35 cellular contexts compared by ENCODE assay signal in genomic region chr15:69533504-69533903, GRCh38.
"Had no signal": no experiment of that assay in that cellular context is flagged by ENCODE, and none has a peak within 500 bp of the region (broad histone marks: within the 10 kb centered on the region; RNA-seq: fewer than 3 reads in every experiment).

No MANE protein-coding gene starts in this region.

- H3K27me3 ChIP-seq: adrenal gland, body of pancreas, breast epithelium, colonic mucosa had no signal

- H3K27me3 Mint-ChIP-seq: activated naive CD4-positive, alpha-beta T cell treated with anti-CD3 and anti-CD28 coated beads, Interleukin-2, amount 50 U/mL, for 24 hours; activated naive CD8-positive, alpha-beta T cell treated with anti-CD3 and anti-CD28 coated beads for 36 hours had no signal

- H3K4me1 ChIP-seq: adrenal gland, body of pancreas, breast epithelium, colonic mucosa, foreskin keratinocyte, gastrocnemius medialis had no signal

- H3K4me3 ChIP-seq: adrenal gland, body of pancreas, breast epithelium, cardiac muscle cell, colonic mucosa, gastrocnemius medialis, heart left ventricle had no signal

- H3K9me3 ChIP-seq: adrenal gland, body of pancreas, breast epithelium, colonic mucosa, gastrocnemius medialis, heart left ventricle had no signal

- H3K36me3 ChIP-seq: adrenal gland, breast epithelium, cardiac muscle cell, colonic mucosa, gastrocnemius medialis, heart left ventricle, WERI-Rb-1 had no signal

- H3K27ac Mint-ChIP-seq: activated B cell treated with CpG ODN at 0.5 μM for 24 hours; activated CD4-positive, alpha-beta memory T cell treated with anti-CD3 and anti-CD28 coated beads for 36 hours; activated CD8-positive, alpha-beta memory T cell treated with anti-CD3 and anti-CD28 coated beads, Interleukin-2, amount 10 ng/mL, durations not matched to agents 7 days and 5 days; activated CD8-positive, alpha-beta T cell treated with anti-CD3 and anti-CD28 coated beads, Interleukin-2, amount 10 ng/mL, durations not matched to agents 7 days and 5 days; activated naive CD4-positive, alpha-beta T cell treated with anti-CD3 and anti-CD28 coated beads for 36 hours; activated naive CD4-positive, alpha-beta T cell treated with anti-CD3 and anti-CD28 coated beads, Interleukin-2, amount 50 U/mL, for 24 hours; activated naive CD8-positive, alpha-beta T cell treated with anti-CD3 and anti-CD28 coated beads for 36 hours; activated naive CD8-positive, alpha-beta T cell treated with anti-CD3 and anti-CD28 coated beads, Interleukin-2, amount 50 U/mL, for 24 hours; activated T-helper 1 cell treated with anti-CD3 and anti-CD28 coated beads, Interleukin-12 subunit alpha, Interleukin-12 subunit beta, Interleukin-2, Interleukin-4 antibody, amounts not matched to agents 30 ng/mL and 10 ng/mL and 1 ng/mL, durations not matched to agents 14 hours and 24 hours and 36 hours; activated T-helper 2 cell treated with anti-CD3 and anti-CD28 coated beads, Interferon-gamma antibody, Interleukin-2, Interleukin-4, amounts not matched to agents 10 μg/mL and 5 μg/mL and 100 μg/mL, durations not matched to agents 14 hours and 24 hours and 36 hours; T-helper 17 cell; T-helper 2 cell treated with Interferon-gamma antibody and Interleukin-4, amounts not matched to agents 5 μg/mL and 100 μg/mL, for 36 hours had no signal

- ATAC-seq: activated CD4-positive, CD25-positive, alpha-beta regulatory T cell treated with anti-CD3 and anti-CD28 coated beads, Interleukin-2, amount 50 U/mL, for 24 hours; activated CD8-positive, alpha-beta memory T cell treated with anti-CD3 and anti-CD28 coated beads, Interleukin-2, amount 10 ng/mL, durations not matched to agents 7 days and 5 days; activated CD8-positive, alpha-beta T cell treated with anti-CD3 and anti-CD28 coated beads, Interleukin-2, amount 10 ng/mL, durations not matched to agents 7 days and 5 days; activated naive CD8-positive, alpha-beta T cell treated with anti-CD3 and anti-CD28 coated beads, Interleukin-2, amount 50 U/mL, for 24 hours; body of pancreas; esophagus mucosa; foreskin keratinocyte; gastrocnemius medialis; T-helper 17 cell had no signal

- H3K36me3 Mint-ChIP-seq: activated CD4-positive, alpha-beta memory T cell treated with anti-CD3 and anti-CD28 coated beads for 36 hours; activated CD8-positive, alpha-beta memory T cell treated with anti-CD3 and anti-CD28 coated beads, Interleukin-2, amount 10 ng/mL, durations not matched to agents 7 days and 5 days; activated naive CD4-positive, alpha-beta T cell treated with anti-CD3 and anti-CD28 coated beads, Interleukin-2, amount 50 U/mL, for 24 hours; activated naive CD8-positive, alpha-beta T cell treated with anti-CD3 and anti-CD28 coated beads for 36 hours had no signal

- H3K27ac ChIP-seq: adrenal gland, body of pancreas, breast epithelium, cardiac muscle cell, colonic mucosa, foreskin keratinocyte, gastrocnemius medialis, heart left ventricle, WERI-Rb-1 had no signal

- H3K4me1 Mint-ChIP-seq: activated B cell treated with CpG ODN at 0.5 μM for 24 hours; activated CD8-positive, alpha-beta memory T cell treated with anti-CD3 and anti-CD28 coated beads, Interleukin-2, amount 10 ng/mL, durations not matched to agents 7 days and 5 days; activated naive CD4-positive, alpha-beta T cell treated with anti-CD3 and anti-CD28 coated beads, Interleukin-2, amount 50 U/mL, for 24 hours; activated naive CD8-positive, alpha-beta T cell treated with anti-CD3 and anti-CD28 coated beads for 36 hours; activated naive CD8-positive, alpha-beta T cell treated with anti-CD3 and anti-CD28 coated beads, Interleukin-2, amount 50 U/mL, for 24 hours had no signal

- H3K4me3 Mint-ChIP-seq: activated B cell treated with CpG ODN at 0.5 μM for 24 hours; activated CD4-positive, alpha-beta memory T cell treated with anti-CD3 and anti-CD28 coated beads for 36 hours; activated CD8-positive, alpha-beta memory T cell treated with anti-CD3 and anti-CD28 coated beads, Interleukin-2, amount 10 ng/mL, durations not matched to agents 7 days and 5 days; activated CD8-positive, alpha-beta T cell treated with anti-CD3 and anti-CD28 coated beads, Interleukin-2, amount 10 ng/mL, durations not matched to agents 7 days and 5 days; activated naive CD4-positive, alpha-beta T cell treated with anti-CD3 and anti-CD28 coated beads for 36 hours; activated naive CD4-positive, alpha-beta T cell treated with anti-CD3 and anti-CD28 coated beads, Interleukin-2, amount 50 U/mL, for 24 hours; activated naive CD8-positive, alpha-beta T cell treated with anti-CD3 and anti-CD28 coated beads for 36 hours; activated naive CD8-positive, alpha-beta T cell treated with anti-CD3 and anti-CD28 coated beads, Interleukin-2, amount 50 U/mL, for 24 hours; activated T-helper 1 cell treated with anti-CD3 and anti-CD28 coated beads, Interleukin-12 subunit alpha, Interleukin-12 subunit beta, Interleukin-2, Interleukin-4 antibody, amounts not matched to agents 30 ng/mL and 10 ng/mL and 1 ng/mL, durations not matched to agents 14 hours and 24 hours and 36 hours; T-helper 17 cell; T-helper 2 cell treated with Interferon-gamma antibody and Interleukin-4, amounts not matched to agents 5 μg/mL and 100 μg/mL, for 36 hours had no signal

- DNase-seq: activated B cell treated with CpG ODN at 0.5 μM for 24 hours; activated CD4-positive, alpha-beta memory T cell treated with anti-CD3 and anti-CD28 coated beads for 36 hours; activated CD4-positive, alpha-beta T cell treated with anti-CD3 and anti-CD28 coated beads for 48 hours; activated CD8-positive, alpha-beta memory T cell treated with anti-CD3 and anti-CD28 coated beads, Interleukin-2, amount 10 ng/mL, durations not matched to agents 7 days and 5 days; activated CD8-positive, alpha-beta memory T cell treated with anti-CD3 and anti-CD28 coated beads, Interleukin-2, amount 50 U/mL, for 4 hours; activated CD8-positive, alpha-beta T cell treated with anti-CD3 and anti-CD28 coated beads, Interleukin-2, amount 10 ng/mL, durations not matched to agents 7 days and 5 days; activated effector memory CD4-positive, alpha-beta T cell treated with anti-CD3 and anti-CD28 coated beads, Interleukin-2, amount 50 U/mL, for 16 hours; activated naive CD4-positive, alpha-beta T cell treated with anti-CD3 and anti-CD28 coated beads for 36 hours; activated naive CD8-positive, alpha-beta T cell treated with anti-CD3 and anti-CD28 coated beads for 36 hours; activated naive CD8-positive, alpha-beta T cell treated with anti-CD3 and anti-CD28 coated beads, Interleukin-2, amount 50 U/mL, for 24 hours; activated T-cell treated with anti-CD3 and anti-CD28 coated beads, Interleukin-2, amount 50 U/mL, for 1 hour; activated T-cell treated with anti-CD3 and anti-CD28 coated beads, Interleukin-2, amount 50 U/mL, for 48 hours; amygdala; aorta; body of pancreas; central memory CD4-positive, alpha-beta T cell; cerebellar nuclear complex; colonic mucosa; effector CD8-positive, alpha-beta T cell; foreskin keratinocyte; gastrocnemius medialis; glutamatergic neuron; heart left ventricle; T-helper 17 cell; T1000; WERI-Rb-1 had no signal

- H3K9me3 Mint-ChIP-seq: activated B cell treated with CpG ODN at 0.5 μM for 24 hours; activated CD4-positive, alpha-beta memory T cell treated with anti-CD3 and anti-CD28 coated beads for 36 hours; activated naive CD4-positive, alpha-beta T cell treated with anti-CD3 and anti-CD28 coated beads for 36 hours; activated naive CD4-positive, alpha-beta T cell treated with anti-CD3 and anti-CD28 coated beads, Interleukin-2, amount 50 U/mL, for 24 hours; activated naive CD8-positive, alpha-beta T cell treated with anti-CD3 and anti-CD28 coated beads for 36 hours; activated naive CD8-positive, alpha-beta T cell treated with anti-CD3 and anti-CD28 coated beads, Interleukin-2, amount 50 U/mL, for 24 hours; activated T-helper 1 cell treated with anti-CD3 and anti-CD28 coated beads, Interleukin-12 subunit alpha, Interleukin-12 subunit beta, Interleukin-2, Interleukin-4 antibody, amounts not matched to agents 30 ng/mL and 10 ng/mL and 1 ng/mL, durations not matched to agents 14 hours and 24 hours and 36 hours; activated T-helper 2 cell treated with anti-CD3 and anti-CD28 coated beads, Interferon-gamma antibody, Interleukin-2, Interleukin-4, amounts not matched to agents 10 μg/mL and 5 μg/mL and 100 μg/mL, durations not matched to agents 14 hours and 24 hours and 36 hours; T-helper 2 cell treated with Interferon-gamma antibody and Interleukin-4, amounts not matched to agents 5 μg/mL and 100 μg/mL, for 36 hours had no signal
